ENCODE assay signal across 1 cellular context in genomic region chr11:31509412-31510345, GRCh38.
A peak's percentile ranks its signal among the peaks of the same experiment; 100 is the strongest.
TF ChIP-seq lines count a peak whose summit lies in the region.

Gene ELP4 (plus strand): TSS chr11:31509767. CDS start chr11:31509785, 18 bp downstream.
Gene IMMP1L (minus strand): TSS chr11:31509622. CDS start chr11:31463276, 46,346 bp downstream.

TF ChIP-seq in K562, 482 proteins besides CTCF, POLR2A, EP300 and RAD21 (continued from another document and continues in another):
- TF ChIP-seq RNF219 (CRISPR knock-in tag; IDR thresholded peaks at IDR 0.05), result no peak
- peak; percentile 95 for TF ChIP-seq KDM5B (IDR thresholded peaks at IDR 0.05; ENCODE audit: insufficient replicate concordance, low read depth, low read length)
- TF ChIP-seq HDAC8 (tag; IDR thresholded peaks at IDR 0.05), result no peak
- TF ChIP-seq ZBTB8A (IDR thresholded peaks at IDR 0.05; ENCODE audit: partially characterized antibody), result no peak
- TF ChIP-seq ID3 (CRISPR knock-in tag; IDR thresholded peaks at IDR 0.05), result no peak
- no peak for TF ChIP-seq ID3 (tag; IDR thresholded peaks at IDR 0.05)
- no peak for TF ChIP-seq MLX (CRISPR knock-in tag; conservative IDR thresholded peaks at IDR 0.05)
- TF ChIP-seq ZNF707 (CRISPR knock-in tag; conservative IDR thresholded peaks at IDR 0.05), result no peak
- TF ChIP-seq FOXP4 (CRISPR knock-in tag; IDR thresholded peaks at IDR 0.05; ENCODE audit: borderline replicate concordance), result no peak
- no peak for TF ChIP-seq ETS2 (tag; IDR thresholded peaks at IDR 0.05; ENCODE audit: borderline replicate concordance, poor library complexity, severe bottlenecking)
- no peak for TF ChIP-seq CEBPG (CRISPR knock-in tag; IDR thresholded peaks at IDR 0.05)
- TF ChIP-seq CEBPG (tag; conservative IDR thresholded peaks at IDR 0.05 in 1 of 2, IDR thresholded peaks at IDR 0.05 in 1 of 2), result no peak
- peak; percentile 76 for TF ChIP-seq ZEB2 (IDR thresholded peaks at IDR 0.05)
- peak; percentile 86 for TF ChIP-seq CREM (IDR thresholded peaks at IDR 0.05; ENCODE audit: low read depth)
- 0 out of 2 replicates have a peak, but pooled peaks have one; percentile 20 for TF ChIP-seq RFX5 (IDR thresholded peaks at IDR 0.05; ENCODE audit: low read depth, low read length)
- no peak for TF ChIP-seq IRF9 (tag; IDR thresholded peaks at IDR 0.05)
- no peak for TF ChIP-seq POLR3G (IDR thresholded peaks at IDR 0.05; ENCODE audit: extremely low read depth, insufficient read length, insufficient replicate concordance)
- TF ChIP-seq BRF2 (IDR thresholded peaks at IDR 0.05; ENCODE audit: borderline replicate concordance, insufficient read depth, insufficient read length), result no peak
- no peak; the same call in 1 of the 2 replicates for TF ChIP-seq TOE1 (IDR thresholded peaks at IDR 0.05; ENCODE audit: borderline replicate concordance)
- TF ChIP-seq TOE1 (CRISPR knock-in tag; IDR thresholded peaks at IDR 0.05; ENCODE audit: borderline replicate concordance, low read depth), result no peak
- peak; percentile 56 for TF ChIP-seq VEZF1 (CRISPR knock-in tag; IDR thresholded peaks at IDR 0.05)
- peak; percentile 93 for TF ChIP-seq NFYB (IDR thresholded peaks at IDR 0.05; ENCODE audit: extremely low read depth, insufficient read length)
- peak in 1 of 2 experiments; percentile 50; a peak in 1 of 4 replicates for TF ChIP-seq SIN3A (IDR thresholded peaks at IDR 0.05; ENCODE audit: borderline replicate concordance in 2 of 2, control insufficient read depth in 1 of 2, low read depth in 2 of 2, low read length in 2 of 2)
- no peak for TF ChIP-seq MAFG (tag; conservative IDR thresholded peaks at IDR 0.05)
- TF ChIP-seq HNRNPH1 (optimal IDR thresholded peaks at IDR 0.05; ENCODE audit: low read depth, low read length), result no peak
- no peak for TF ChIP-seq ZKSCAN1 (IDR thresholded peaks at IDR 0.05; ENCODE audit: low read depth, low read length)
- no peak for TF ChIP-seq ZNF134 (CRISPR knock-in tag; conservative IDR thresholded peaks at IDR 0.05)
- no peak for TF ChIP-seq GTF2B (IDR thresholded peaks at IDR 0.05; ENCODE audit: extremely low read depth, insufficient read length)
- no peak for TF ChIP-seq ZNF133 (CRISPR knock-in tag; IDR thresholded peaks at IDR 0.05)
- no peak for TF ChIP-seq ZNF263 (CRISPR knock-in tag; IDR thresholded peaks at IDR 0.05; ENCODE audit: borderline replicate concordance)
- TF ChIP-seq AFF4 (CRISPR knock-in tag; IDR thresholded peaks at IDR 0.05), result 0 out of 2 replicates have a peak, but pooled peaks have one; percentile 58
- TF ChIP-seq MAFF (IDR thresholded peaks at IDR 0.05; ENCODE audit: low read length), result no peak
- no peak for TF ChIP-seq ZNF717 (CRISPR knock-in tag; IDR thresholded peaks at IDR 0.05)
- TF ChIP-seq NR4A1 (CRISPR knock-in tag; IDR thresholded peaks at IDR 0.05), result no peak
- TF ChIP-seq NR4A1 (tag; IDR thresholded peaks at IDR 0.05), result no peak
- TF ChIP-seq CBFB (CRISPR knock-in tag; IDR thresholded peaks at IDR 0.05), result no peak
- TF ChIP-seq SMARCA5 (IDR thresholded peaks at IDR 0.05), result no peak
- 0 out of 2 replicates have a peak, but pooled peaks have one; percentile 65 for TF ChIP-seq ZNF395 (CRISPR knock-in tag; IDR thresholded peaks at IDR 0.05)
- TF ChIP-seq KDM2B (CRISPR knock-in tag; IDR thresholded peaks at IDR 0.05), result 0 out of 2 replicates have a peak, but pooled peaks have one; percentile 23
- no peak for TF ChIP-seq LCOR (CRISPR knock-in tag; IDR thresholded peaks at IDR 0.05)
- TF ChIP-seq NCOR1 (IDR thresholded peaks at IDR 0.05), result no peak
- TF ChIP-seq ZC3H8 (IDR thresholded peaks at IDR 0.05), result no peak
- TF ChIP-seq FOXA1 (IDR thresholded peaks at IDR 0.05; ENCODE audit: borderline replicate concordance), result no peak
- peak; percentile 97; the same call in 1 of the 2 replicates for TF ChIP-seq PHF8 (IDR thresholded peaks at IDR 0.05; ENCODE audit: borderline replicate concordance, low read length)
- no peak for TF ChIP-seq ZNF668 (CRISPR knock-in tag; IDR thresholded peaks at IDR 0.05)
- peak; percentile 86 for TF ChIP-seq NFRKB (IDR thresholded peaks at IDR 0.05; ENCODE audit: low read depth)
- TF ChIP-seq CBX1 (IDR thresholded peaks at IDR 0.05; ENCODE audit: low read depth), result peak; percentile 48; the same call in 1 of the 2 replicates
- no peak for TF ChIP-seq PATZ1 (CRISPR knock-in tag; IDR thresholded peaks at IDR 0.05; ENCODE audit: borderline replicate concordance)
- no peak for TF ChIP-seq NUFIP1 (IDR thresholded peaks at IDR 0.05; ENCODE audit: partially characterized antibody)
- no peak for TF ChIP-seq ZNF232 (CRISPR knock-in tag; IDR thresholded peaks at IDR 0.05)
